Comparison of ENCODE assay signal across 18 cellular contexts in genomic region chr7:155236386-155236785, GRCh38.
DNase-seq lines count a peak whose midpoint lies in the region; ATAC-seq, FAIRE-seq and TF ChIP-seq lines count a peak whose summit lies in the region.
"Had no signal": no experiment of that assay in that cellular context is flagged by ENCODE, and none has a peak within 500 bp of the region (broad histone marks: within the 10 kb centered on the region; RNA-seq: fewer than 3 reads in every experiment).

No MANE protein-coding gene starts in this region.

- H2AFZ ChIP-seq in GM23338 (no peak overlapping the region), GM12878 (ENCODE audit: control insufficient read depth, low read depth, low read length) (no peak overlapping the region), osteoblast (ENCODE audit: low read length) (no peak overlapping the region)

- H3K4me3 ChIP-seq in GM23338 (no peak overlapping the region), GM12878 (no peak overlapping the region), osteoblast (ENCODE audit: insufficient read depth, low read length) (no peak overlapping the region)
- H3K4me3 ChIP-seq: MG63 had no signal

- H4K20me1 ChIP-seq in GM23338 (replicated peaks; ENCODE audit: insufficient read depth) = no peaks in the 10 kb centered on the region
- H4K20me1 ChIP-seq in GM12878 (ENCODE audit: control insufficient read depth, insufficient read depth) = no peaks in the 10 kb centered on the region
- no peaks in the 10 kb centered on the region for H4K20me1 ChIP-seq in osteoblast (ENCODE audit: insufficient read depth, low read length)

- H3K27ac ChIP-seq in GM23338 (ENCODE audit: low read depth) (no peak overlapping the region), GM12878 (ENCODE audit: control insufficient read depth, insufficient read depth) (no peak overlapping the region), osteoblast (ENCODE audit: low read depth, low read length) (no peak overlapping the region)

- H3K27ac Mint-ChIP-seq in GM23338 (peak overlapping the region; percentile 74; the same call in 1 of the 2 replicates), type B pancreatic cell (peak overlapping the region; percentile 71)
- H3K27ac Mint-ChIP-seq: B cell; CD4-positive, alpha-beta memory T cell had no signal

- ATAC-seq in GM23338 (no peak), GM12878 (peak; percentile 26), GM21381 (IDR thresholded peaks at IDR 0.05; ENCODE audit: unreplicated experiment) (no peak)
- ATAC-seq: Right ventricle myocardium inferior had no signal

- H3K79me2 ChIP-seq in GM23338 (replicated peaks; ENCODE audit: insufficient read depth) = no peaks in the 10 kb centered on the region
- H3K79me2 ChIP-seq in GM12878 (ENCODE audit: control insufficient read depth, insufficient read depth, low read length) = no peaks in the 10 kb centered on the region
- H3K79me2 ChIP-seq in osteoblast (ENCODE audit: insufficient read depth, low read length) = no peaks in the 10 kb centered on the region

- peaks cover 16% of the 10 kb centered on the region for H3K9me3 Mint-ChIP-seq in GM23338
- no peaks in the 10 kb centered on the region for H3K9me3 Mint-ChIP-seq in type B pancreatic cell
- H3K9me3 Mint-ChIP-seq: CD4-positive, alpha-beta memory T cell had no signal

- TF ChIP-seq EP300 in GM12878 (IDR thresholded peaks at IDR 0.05; ENCODE audit: borderline replicate concordance in 1 of 2, control insufficient read depth in 1 of 2, low read depth in 2 of 2, low read length in 2 of 2) = no peak

- POLR2A ChIA-PET in GM12878 (lab: Charles Lee) = no interaction called here

- TF ChIP-seq RAD21 in GM12878 (IDR thresholded peaks at IDR 0.05; ENCODE audit: insufficient read depth, low read depth, low read length) = no peak

- TF ChIP-seq CTCF in GM23338 (conservative IDR thresholded peaks at IDR 0.05; ENCODE audit: low read depth in 2 of 2) (no peak), GM12878 (IDR thresholded peaks at IDR 0.05 in 2 of 3, conservative IDR thresholded peaks at IDR 0.05 in 1 of 3; ENCODE audit: control insufficient read depth in 2 of 3, extremely low read depth in 1 of 3, insufficient read depth in 1 of 3, low read depth in 3 of 3, low read length in 3 of 3) (no peak), osteoblast (IDR thresholded peaks at IDR 0.05; ENCODE audit: extremely low read depth, low read depth, low read length) (no peak), type B pancreatic cell (conservative IDR thresholded peaks at IDR 0.05) (no peak)

- DNase-seq in GM23338 (ENCODE audit: low spot score) (no peak), GM12878 (ENCODE audit: low read depth, low spot score) (no peak), osteoblast (ENCODE audit: insufficient read length, low spot score, missing footprints) (peak; percentile 57), type B pancreatic cell (ENCODE audit: extremely low spot score, unreplicated experiment) (no peak), frontal cortex (ENCODE audit: low spot score in 2 of 2) (no peak), ACHN (no peak)
- DNase-seq: CD4-positive, alpha-beta memory T cell; DMS79 treated with DMSO at 0.1 percent for 48 hours; GOT3; MG63; NCI-H1105; NCI-H1694; NCI-H226; NCI-H524 treated with DMSO at 0.1 percent for 48 hours had no signal

- SMC1A ChIA-PET in GM12878 (lab: Charles Lee; ENCODE audit: uncharacterized antibody, unreplicated experiment) = no interaction called here

- no peak overlapping the region for H3K9ac ChIP-seq in GM12878 (ENCODE audit: control insufficient read depth, insufficient read depth, low read length)

- H3K9me2 ChIP-seq in GM23338 (ENCODE audit: insufficient read depth) = no peaks in the 10 kb centered on the region

- no peak overlapping the region for H3K4me3 Mint-ChIP-seq in GM23338
- no peak overlapping the region for H3K4me3 Mint-ChIP-seq in type B pancreatic cell
- H3K4me3 Mint-ChIP-seq: B cell; CD4-positive, alpha-beta memory T cell had no signal

- H3K36me3 ChIP-seq in GM23338 (ENCODE audit: insufficient read depth) (no peaks in the 10 kb centered on the region), GM12878 (ENCODE audit: control insufficient read depth in 2 of 2, insufficient read depth in 2 of 2, low read length in 1 of 2) (no peaks in the 10 kb centered on the region), osteoblast (ENCODE audit: insufficient read depth, low read length) (no peaks in the 10 kb centered on the region)
- H3K36me3 ChIP-seq: MG63, Peyer's patch had no signal

- WGBS in GM12878 (ENCODE audit: insufficient coverage, insufficient replicate concordance, low lambda C conversion rate, missing lambda C conversion rate) = 35% methylated on average over 10 of the region's 10 CpGs

- no TSS peak for BruUV-seq in GM12878 (replicated peaks; lab: Mats Ljungman, UMichigan)

- H3K27me3 Mint-ChIP-seq in GM23338 (ENCODE audit: insufficient read depth, low read depth, poor library complexity) (peaks cover 8% of the 10 kb centered on the region), type B pancreatic cell (no peaks in the 10 kb centered on the region)

- H3K4me1 ChIP-seq in GM23338 (ENCODE audit: insufficient read depth) = peaks cover 5% of the 10 kb centered on the region
- H3K4me1 ChIP-seq in GM12878 (ENCODE audit: control insufficient read depth, insufficient read depth, low read length) = no peaks in the 10 kb centered on the region
- H3K4me1 ChIP-seq in osteoblast (ENCODE audit: insufficient read depth, low read length) = no peaks in the 10 kb centered on the region

- H3F3A ChIP-seq in GM23338 (replicated peaks; ENCODE audit: low read depth) = no peaks in the 10 kb centered on the region

- intact Hi-C loops in GM12878 (cut with micrococcal nuclease; ENCODE audit: unreplicated experiment) = no loop called here

- H3K36me3 Mint-ChIP-seq in GM23338 (ENCODE audit: low read depth) (peaks cover 2% of the 10 kb centered on the region; the same call in 2 of the 3 replicates), type B pancreatic cell (no peaks in the 10 kb centered on the region)
- H3K36me3 Mint-ChIP-seq: CD4-positive, alpha-beta memory T cell had no signal

- in situ Hi-C loops in GM12878 (cut with MboI) (no loop called here), ACHN (cut with HindIII; ENCODE audit: low pct_ligation_motif_present, low pct_unique_long_range_greater_than_20kb, low sequenced_read_pairs) (no loop called here)

- H3K27me3 ChIP-seq in GM23338 (ENCODE audit: insufficient read depth) = no peaks in the 10 kb centered on the region
- no peaks in the 10 kb centered on the region; a peak in 2 of 4 replicates for H3K27me3 ChIP-seq in GM12878 (replicated peaks in 1 of 2; ENCODE audit: control insufficient read depth in 2 of 2, insufficient read depth in 2 of 2, low read length in 1 of 2)
- no peaks in the 10 kb centered on the region for H3K27me3 ChIP-seq in osteoblast (ENCODE audit: insufficient read depth, low read length)
- H3K27me3 ChIP-seq: MG63, Peyer's patch had no signal

- CTCF ChIA-PET in GM12878 (lab: Yijun Ruan, JAX) = no interaction called here

- H3K9me3 ChIP-seq in GM12878 (replicated peaks; ENCODE audit: control insufficient read depth, insufficient read depth, low read length) (no peaks in the 10 kb centered on the region), osteoblast (ENCODE audit: low read depth, low read length) (no peaks in the 10 kb centered on the region)
- H3K9me3 ChIP-seq: MG63, Peyer's patch had no signal

- RAD21 ChIA-PET in GM12878 (lab: Charles Lee; ENCODE audit: unreplicated experiment) = no interaction called here

- H3K4me1 Mint-ChIP-seq in GM23338 (peaks cover 11% of the 10 kb centered on the region), type B pancreatic cell (ENCODE audit: unreplicated experiment) (peaks cover 34% of the 10 kb centered on the region)
- H3K4me1 Mint-ChIP-seq: CD4-positive, alpha-beta memory T cell had no signal

- H3K4me2 ChIP-seq in GM23338 (no peak overlapping the region), GM12878 (ENCODE audit: control insufficient read depth, insufficient read depth) (no peak overlapping the region), osteoblast (ENCODE audit: insufficient read depth, low read length) (no peak overlapping the region)

- no peak for TF ChIP-seq POLR2A in GM12878 (IDR thresholded peaks at IDR 0.05; ENCODE audit: low read depth, low read length)

- FAIRE-seq in GM12878 (lab: Jason Lieb, UNC) = no peak
- FAIRE-seq in frontal cortex (lab: Jason Lieb, UNC) = no peak

TF ChIP-seq in GM23338, 12 proteins besides CTCF, POLR2A, EP300 and RAD21 (continues in another document):
- TF ChIP-seq EZH2phosphoT487 (IDR thresholded peaks at IDR 0.05; ENCODE audit: unreplicated experiment) (no peak), STAT1 (IDR thresholded peaks at IDR 0.05; ENCODE audit: unreplicated experiment) (no peak), CREB1 (CRISPR knock-in tag; IDR thresholded peaks at IDR 0.05; ENCODE audit: low read depth) (no peak)

TF ChIP-seq in GM12878, 131 proteins besides CTCF, POLR2A, EP300 and RAD21 (continues in another document):
- TF ChIP-seq BHLHE40 (IDR thresholded peaks at IDR 0.05; ENCODE audit: borderline replicate concordance in 1 of 2, low read depth in 2 of 2, low read length in 1 of 2) = no peak
- TF ChIP-seq IRF4 (IDR thresholded peaks at IDR 0.05; ENCODE audit: low read depth, low read length) = no peak
- no peak for TF ChIP-seq ZBED1 (IDR thresholded peaks at IDR 0.05; ENCODE audit: borderline replicate concordance)
- TF ChIP-seq NRF1 (conservative IDR thresholded peaks at IDR 0.05; ENCODE audit: low read depth, low read length) = no peak
- no peak for TF ChIP-seq MTA2 (IDR thresholded peaks at IDR 0.05; ENCODE audit: low read depth)
- no peak for TF ChIP-seq IRF3 (IDR thresholded peaks at IDR 0.05)
- no peak for TF ChIP-seq ASH2L (IDR thresholded peaks at IDR 0.05; ENCODE audit: borderline replicate concordance, low read depth)
- TF ChIP-seq BMI1 (IDR thresholded peaks at IDR 0.05; ENCODE audit: borderline replicate concordance) = no peak
- no peak for TF ChIP-seq RUNX3 (IDR thresholded peaks at IDR 0.05; ENCODE audit: low read length)
- TF ChIP-seq IKZF1 (conservative IDR thresholded peaks at IDR 0.05) = no peak
- TF ChIP-seq SMAD5 (IDR thresholded peaks at IDR 0.05; ENCODE audit: low read depth) = no peak
- TF ChIP-seq YY1 (IDR thresholded peaks at IDR 0.05; ENCODE audit: low read depth, low read length) = no peak
